1 cellular context compared by ENCODE assay signal in genomic region chr19:41330476-41330875, GRCh38.
TF ChIP-seq lines count a peak whose summit lies in the region.

No MANE protein-coding gene starts in this region.

TF ChIP-seq in H1, 55 proteins besides CTCF, POLR2A, EP300 and RAD21:
- TF ChIP-seq TAF1 (IDR thresholded peaks at IDR 0.05; ENCODE audit: low read depth, low read length), result no peak
- TF ChIP-seq E2F6 (IDR thresholded peaks at IDR 0.05), result no peak
- TF ChIP-seq CHD2 (IDR thresholded peaks at IDR 0.05; ENCODE audit: low read length), result no peak
- TF ChIP-seq YY1 (IDR thresholded peaks at IDR 0.05; ENCODE audit: low read depth, low read length), result no peak
- no peak for TF ChIP-seq USF2 (IDR thresholded peaks at IDR 0.05; ENCODE audit: low read length)
- TF ChIP-seq GTF2F1 (IDR thresholded peaks at IDR 0.05; ENCODE audit: borderline replicate concordance, low read depth, low read length), result no peak
- no peak for TF ChIP-seq NRF1 (IDR thresholded peaks at IDR 0.05; ENCODE audit: low read depth, low read length)
